In genomic region chr14:75561013-75561432, GRCh38 we compare ENCODE assay signal across 9 cellular contexts. TPM values are rescaled to one million over a fixed set of nuclear protein-coding genes. Genes with fewer than 3 reads are reported as not detected.
DNase-seq lines count a peak whose midpoint lies in the region; ATAC-seq and TF ChIP-seq lines count a peak whose summit lies in the region.
"Had no signal": no experiment of that assay in that cellular context is flagged by ENCODE, and none has a peak within 500 bp of the region (broad histone marks: within the 10 kb centered on the region; RNA-seq: fewer than 3 reads in every experiment).

No MANE protein-coding gene starts in this region.

- H3K4me1 ChIP-seq in CD8-positive, alpha-beta memory T cell (ENCODE audit: insufficient read depth, low read length), result peaks cover 10% of the 10 kb centered on the region
- peaks cover 0 to 6% (median 3%) of the 10 kb centered on the region in 4 donors for H3K4me1 ChIP-seq in liver (ENCODE audit: control insufficient read depth in 4 of 4, insufficient read depth in 4 of 4, low read length in 3 of 4)

- peaks cover 14 to 33% (median 27%) of the 10 kb centered on the region in 3 donors for H3K4me1 Mint-ChIP-seq in CD8-positive, alpha-beta memory T cell

- H3K27ac Mint-ChIP-seq in CD8-positive, alpha-beta memory T cell, result peak overlapping the region in 4 of 8 donors; percentile 22 to 78 (median 46)

- under 1% methylated on average over 6 of the region's 6 CpGs for WGBS in liver

- intact Hi-C loops in dorsolateral prefrontal cortex (cut with DNase I), result no loop called here

- no peaks in the 10 kb centered on the region for H3K36me3 Mint-ChIP-seq in CD8-positive, alpha-beta memory T cell
- H3K36me3 Mint-ChIP-seq: IgD-negative memory B cell had no signal

- H3K27me3 ChIP-seq in CD8-positive, alpha-beta memory T cell (ENCODE audit: insufficient read depth, low read length, poor library complexity, severe bottlenecking), result no peaks in the 10 kb centered on the region
- H3K27me3 ChIP-seq in WERI-Rb-1 (ENCODE audit: insufficient read depth, low read depth, severe bottlenecking) (no peaks in the 10 kb centered on the region), dorsolateral prefrontal cortex (no peaks in the 10 kb centered on the region), liver (ENCODE audit: control insufficient read depth in 4 of 4, insufficient read depth in 4 of 4, low read length in 3 of 4) (no peaks in the 10 kb centered on the region)

- peak; percentile 95 for TF ChIP-seq CTCF in WERI-Rb-1 (IDR thresholded peaks at IDR 0.05; ENCODE audit: low read depth, low read length)
- peak; percentile 49 to 83 (median 73) for TF ChIP-seq CTCF in dorsolateral prefrontal cortex (IDR thresholded peaks at IDR 0.05 in 54 of 56, conservative IDR thresholded peaks at IDR 0.05 in 2 of 56; ENCODE audit: low read depth in 1 of 56, partially characterized antibody in 56 of 56)
- peak; percentile 89 for TF ChIP-seq CTCF in liver (IDR thresholded peaks at IDR 0.05; ENCODE audit: low read depth, low read length, missing input control)

- no peaks in the 10 kb centered on the region for H3K36me3 ChIP-seq in CD8-positive, alpha-beta memory T cell (ENCODE audit: insufficient read depth, low read length)
- no peaks in the 10 kb centered on the region for H3K36me3 ChIP-seq in WERI-Rb-1
- no peaks in the 10 kb centered on the region for H3K36me3 ChIP-seq in liver (ENCODE audit: control insufficient read depth in 4 of 4, insufficient read depth in 3 of 4, low read depth in 1 of 4, low read length in 3 of 4)

- ATAC-seq in HG02588 (IDR thresholded peaks at IDR 0.05; ENCODE audit: unreplicated experiment), result no peak

- TF ChIP-seq RAD21 in liver (IDR thresholded peaks at IDR 0.05), result peak; percentile 99

- peak overlapping the region in 1 of 7 donors; percentile 33 for H3K4me3 Mint-ChIP-seq in CD8-positive, alpha-beta memory T cell

- no peaks in the 10 kb centered on the region for H3K9me3 Mint-ChIP-seq in CD8-positive, alpha-beta memory T cell

- POLR2A ChIA-PET in CD8-positive, alpha-beta memory T cell (lab: Charles Lee), result interaction anchor here (0.6 to 1.0 kb wide), 2 partner anchors 227 to 509 kb away, joined by 3 to 6 read pairs; no protein-coding TSS in a partner anchor

- H3K9me3 ChIP-seq in CD8-positive, alpha-beta memory T cell (ENCODE audit: low read length), result no peaks in the 10 kb centered on the region
- H3K9me3 ChIP-seq in WERI-Rb-1 (ENCODE audit: severe bottlenecking) (no peaks in the 10 kb centered on the region), liver (ENCODE audit: control insufficient read depth in 4 of 4, low read length in 3 of 4) (peaks cover 0 to 6% (median under 1%) of the 10 kb centered on the region in 4 donors)

- DNase-seq in CD8-positive, alpha-beta memory T cell, result peak; percentile 21 to 68 (median 33)
- peak; percentile 1 for DNase-seq in GOT3 (lab: John Stamatoyannopoulos, UW)
- peak; percentile 92 for DNase-seq in NCI-H2107 treated with DMSO at 0.1 percent for 48 hours (lab: John Stamatoyannopoulos, UW; ENCODE audit: unreplicated experiment)
- peak; percentile 75 for DNase-seq in WERI-Rb-1
- peak in 9 of 10 donors; percentile 34 to 65 (median 55) for DNase-seq in dorsolateral prefrontal cortex
- DNase-seq in stimulated activated naive CD4-positive, alpha-beta T cell treated with Interleukin-2 at 50 U/mL for 16 hours (lab: John Stamatoyannopoulos, UW), result peak; percentile 10

- peaks cover 0 to 1% of the 10 kb centered on the region in 2 donors for H3K27me3 Mint-ChIP-seq in CD8-positive, alpha-beta memory T cell

- CTCF ChIA-PET in CD8-positive, alpha-beta memory T cell (lab: Charles Lee), result interaction anchor here (0.7 to 5.5 kb wide), 28 partner anchors 8 to 260 kb away, joined by 3 to 43 read pairs (median 5); partner anchors contain the start of gene FLVCR2

- H3K9ac ChIP-seq in liver (ENCODE audit: low read depth in 1 of 2, low read length in 2 of 2), result no peak overlapping the region

- no peak overlapping the region for H3K27ac ChIP-seq in CD8-positive, alpha-beta memory T cell (ENCODE audit: low read depth, low read length)
- no peak overlapping the region for H3K27ac ChIP-seq in WERI-Rb-1
- no peak overlapping the region for H3K27ac ChIP-seq in dorsolateral prefrontal cortex
- no peak overlapping the region for H3K27ac ChIP-seq in liver (ENCODE audit: low read depth in 1 of 2, low read length in 2 of 2)

- H3K4me3 ChIP-seq in CD8-positive, alpha-beta memory T cell (ENCODE audit: low read length), result no peak overlapping the region
- H3K4me3 ChIP-seq in WERI-Rb-1 (ENCODE audit: low read depth, low read length), result no peak overlapping the region
- H3K4me3 ChIP-seq in dorsolateral prefrontal cortex, result no peak overlapping the region
- H3K4me3 ChIP-seq in liver (ENCODE audit: low read depth in 1 of 3, low read length in 3 of 3), result no peak overlapping the region

TF ChIP-seq in liver, 16 proteins besides CTCF, POLR2A, EP300 and RAD21:
- TF ChIP-seq FOXA1 (IDR thresholded peaks at IDR 0.05) (no peak), REST (IDR thresholded peaks at IDR 0.05) (no peak), ATF3 (IDR thresholded peaks at IDR 0.05) (no peak), RXRA (IDR thresholded peaks at IDR 0.05) (peak; percentile 35 to 43), TAF1 (conservative IDR thresholded peaks at IDR 0.05) (no peak), NR2F2 (IDR thresholded peaks at IDR 0.05) (no peak), SP1 (IDR thresholded peaks at IDR 0.05) (peak; percentile 48), MAX (IDR thresholded peaks at IDR 0.05) (no peak), JUND (IDR thresholded peaks at IDR 0.05) (peak in 1 of 2 donors; percentile 27), GABPA (IDR thresholded peaks at IDR 0.05 in 1 of 2, conservative IDR thresholded peaks at IDR 0.05 in 1 of 2) (no peak), FOXA2 (IDR thresholded peaks at IDR 0.05) (no peak), YY1 (IDR thresholded peaks at IDR 0.05) (no peak), HNF4G (IDR thresholded peaks at IDR 0.05) (no peak), ZBTB33 (IDR thresholded peaks at IDR 0.05) (no peak), EGR1 (IDR thresholded peaks at IDR 0.05; ENCODE audit: low read depth in 2 of 2) (no peak), HNF4A (conservative IDR thresholded peaks at IDR 0.05) (no peak)

RNA-seq across cellular contexts. Expression of gene FLVCR2, which starts 17.4 kb away (rescaled TPM):
- 1 to 10 TPM; 2.6 TPM for total RNA-seq in CD8-positive, alpha-beta memory T cell
- polyA plus RNA-seq in CD8-positive, alpha-beta memory T cell, result 0.60 TPM
- total RNA-seq in dorsolateral prefrontal cortex (10 to 100 TPM in 39 of 120 experiments, 1 to 10 TPM in 78, under 1 TPM in 3; 0.72 to 33.0 (median 7.0) TPM), liver (10 to 100 TPM in 1 of 2 donors, 1 to 10 TPM in 1; 8.7 to 13.1 TPM)
- 10 to 100 TPM; 10.4 to 12.3 TPM for polyA plus RNA-seq in liver

RNA-seq across cellular contexts. Expression of gene BATF, which starts 38.8 kb away (rescaled TPM):
- 100 to 1,000 TPM; 165 to 172 TPM for total RNA-seq in CD8-positive, alpha-beta memory T cell
- 60.4 TPM for polyA plus RNA-seq in CD8-positive, alpha-beta memory T cell
- 1 to 10 TPM in 25 of 120 experiments, under 1 TPM in 19, not detected in 76; 0.47 to 3.4 (median 1.2) TPM for total RNA-seq in dorsolateral prefrontal cortex
- 1 to 10 TPM; 1.2 to 2.1 TPM for total RNA-seq in liver
- under 1 TPM; 0.77 to 0.92 TPM for polyA plus RNA-seq in liver

Comparison
In these comparisons a context has a peak if more than half of its experiments do, and no peak if none do; other contexts are left out.
1. DNase-seq: peak in every context shown above with its lines; median percentile 92 in NCI-H2107 treated with DMSO at 0.1 percent for 48 hours; 75 in WERI-Rb-1; 55 in dorsolateral prefrontal cortex; 33 in CD8-positive, alpha-beta memory T cell; 10 in stimulated activated naive CD4-positive, alpha-beta T cell treated with Interleukin-2 at 50 U/mL for 16 hours; 1 in GOT3.
2. RNA of gene BATF, which starts 38.8 kb away (total RNA-seq): 165 to 172 TPM in CD8-positive, alpha-beta memory T cell; 1.2 to 2.1 TPM in liver and 0.47 to 3.4 TPM in dorsolateral prefrontal cortex; every median in the first group is over 10 times any median in the second.
3. Peak in every context shown above with its lines, with median percentiles within 50 percentile points of each other: CTCF ChIP-seq.